19 cellular contexts compared by ENCODE assay signal in the genomic region with DNA sequence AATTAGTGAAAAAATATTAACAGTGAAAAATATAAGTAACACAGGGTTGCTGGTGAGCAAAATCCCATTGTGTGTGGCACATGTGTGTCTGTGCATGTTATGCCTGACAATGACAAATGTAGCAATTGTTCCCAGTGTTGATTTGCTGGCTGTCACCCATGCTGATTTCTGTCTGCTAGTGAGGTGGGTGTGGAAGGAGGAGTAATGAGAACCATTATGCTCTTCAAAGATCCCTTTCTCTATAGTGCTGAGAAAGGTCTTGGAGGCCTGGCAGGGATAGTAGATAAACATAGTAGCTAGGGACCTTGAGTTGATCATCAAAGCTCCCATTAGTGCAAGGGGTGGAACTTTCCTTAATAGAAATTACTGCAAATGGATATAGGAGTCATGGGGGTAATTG.
DNase-seq lines count a peak whose midpoint lies in the region; TF ChIP-seq lines count a peak whose summit lies in the region.
"Had no signal": no experiment of that assay in that cellular context is flagged by ENCODE, and none has a peak within 500 bp of the region (broad histone marks: within the 10 kb centered on the region; RNA-seq: fewer than 3 reads in every experiment).

No MANE protein-coding gene starts in this region.

- DNase-seq in NCI-H1436 treated with DMSO at 0.1 percent for 48 hours (lab: John Stamatoyannopoulos, UW) (peak; percentile 34), NCI-H2227 treated with DMSO at 0.1 percent for 48 hours (lab: John Stamatoyannopoulos, UW) (peak; percentile 78), NCI-H748 treated with DMSO at 0.1 percent for 48 hours (lab: John Stamatoyannopoulos, UW) (peak; percentile 38), MV-4-11 (lab: John Stamatoyannopoulos, UW) (no peak), MM.1S (no peak), epidermal melanocyte (ENCODE audit: insufficient read length, low spot score) (no peak)
- DNase-seq: C1 segment of cervical spinal cord; Caco-2; CD4-positive, CD25-positive, alpha-beta regulatory T cell; CD8-positive, alpha-beta T cell; DMS 273 treated with DMSO at 0.1 percent for 48 hours; DMS79; EL; GDM1; GM23248; H7; HCEC 1CT had no signal

- H2AFZ ChIP-seq in neural cell (ENCODE audit: low read depth, low read length) (peak overlapping the region; percentile 7), MM.1S (ENCODE audit: low read length) (no peak overlapping the region)
- H2AFZ ChIP-seq: GM23248 had no signal

- TF ChIP-seq CTCF in neural cell (IDR thresholded peaks at IDR 0.05; ENCODE audit: poor library complexity, severe bottlenecking) (no peak), MM.1S (IDR thresholded peaks at IDR 0.05; ENCODE audit: low read length) (no peak)

- H3K36me3 ChIP-seq in neural cell (ENCODE audit: insufficient read depth, low read length) (no peaks in the 10 kb centered on the region), MM.1S (replicated peaks; ENCODE audit: insufficient read depth, low read length) (no peaks in the 10 kb centered on the region)

- no peak for TF ChIP-seq RAD21 in neural cell (conservative IDR thresholded peaks at IDR 0.05)

- H3K9me2 ChIP-seq in neural cell (ENCODE audit: insufficient read depth, low read length) (no peaks in the 10 kb centered on the region), MM.1S (replicated peaks; ENCODE audit: insufficient read depth, low read length) (no peaks in the 10 kb centered on the region)

- no peaks in the 10 kb centered on the region for H3K4me1 ChIP-seq in MM.1S (ENCODE audit: low read length)
- H3K4me1 ChIP-seq: Caco-2 had no signal

- H3K9me3 ChIP-seq in neural cell (ENCODE audit: low read length) (no peaks in the 10 kb centered on the region), MM.1S (replicated peaks; ENCODE audit: insufficient read depth, low read length) (no peaks in the 10 kb centered on the region)
- H3K9me3 ChIP-seq: Caco-2 had no signal

- no peak overlapping the region for H3K4me2 ChIP-seq in neural cell (ENCODE audit: low read length)
- no peak overlapping the region for H3K4me2 ChIP-seq in MM.1S (ENCODE audit: low read depth, low read length)

- no peaks in the 10 kb centered on the region for H3F3A ChIP-seq in neural cell (ENCODE audit: insufficient read depth, low read length, poor library complexity, severe bottlenecking)
- H3F3A ChIP-seq in MM.1S (ENCODE audit: insufficient read depth, low read length) = no peaks in the 10 kb centered on the region

- H3K79me2 ChIP-seq in neural cell (replicated peaks; ENCODE audit: insufficient read depth, low read length) (no peaks in the 10 kb centered on the region), MM.1S (ENCODE audit: low read length) (no peaks in the 10 kb centered on the region)

- peak overlapping the region; percentile 29 for H3K9ac ChIP-seq in neural cell (ENCODE audit: low read length)
- H3K9ac ChIP-seq in MM.1S (ENCODE audit: low read length) = no peak overlapping the region
- H3K9ac ChIP-seq: GM23248 had no signal

- H3K27me3 ChIP-seq in neural cell (ENCODE audit: insufficient read depth, low read depth, low read length) (no peaks in the 10 kb centered on the region), MM.1S (replicated peaks; ENCODE audit: insufficient read depth, low read length) (no peaks in the 10 kb centered on the region)

- H3K4me3 ChIP-seq in neural cell (ENCODE audit: low read length) = no peak overlapping the region
- H3K4me3 ChIP-seq in MM.1S (ENCODE audit: low read length) = no peak overlapping the region
- H3K4me3 ChIP-seq: GM12878, GM23248 had no signal

- TF ChIP-seq EP300 in neural cell (conservative IDR thresholded peaks at IDR 0.05; ENCODE audit: poor library complexity, severe bottlenecking) = peak; percentile 30

- H3K27ac ChIP-seq in neural cell (ENCODE audit: low read length) (peak overlapping the region; percentile 92), MM.1S (ENCODE audit: low read length) (no peak overlapping the region)
- H3K27ac ChIP-seq: GM23248 had no signal

- H4K20me1 ChIP-seq in neural cell (ENCODE audit: insufficient read depth) (no peaks in the 10 kb centered on the region), MM.1S (ENCODE audit: insufficient read depth, low read length) (no peaks in the 10 kb centered on the region)

TF ChIP-seq in neural cell, 6 proteins besides CTCF, POLR2A, EP300 and RAD21:
- TF ChIP-seq, protein P1, sequence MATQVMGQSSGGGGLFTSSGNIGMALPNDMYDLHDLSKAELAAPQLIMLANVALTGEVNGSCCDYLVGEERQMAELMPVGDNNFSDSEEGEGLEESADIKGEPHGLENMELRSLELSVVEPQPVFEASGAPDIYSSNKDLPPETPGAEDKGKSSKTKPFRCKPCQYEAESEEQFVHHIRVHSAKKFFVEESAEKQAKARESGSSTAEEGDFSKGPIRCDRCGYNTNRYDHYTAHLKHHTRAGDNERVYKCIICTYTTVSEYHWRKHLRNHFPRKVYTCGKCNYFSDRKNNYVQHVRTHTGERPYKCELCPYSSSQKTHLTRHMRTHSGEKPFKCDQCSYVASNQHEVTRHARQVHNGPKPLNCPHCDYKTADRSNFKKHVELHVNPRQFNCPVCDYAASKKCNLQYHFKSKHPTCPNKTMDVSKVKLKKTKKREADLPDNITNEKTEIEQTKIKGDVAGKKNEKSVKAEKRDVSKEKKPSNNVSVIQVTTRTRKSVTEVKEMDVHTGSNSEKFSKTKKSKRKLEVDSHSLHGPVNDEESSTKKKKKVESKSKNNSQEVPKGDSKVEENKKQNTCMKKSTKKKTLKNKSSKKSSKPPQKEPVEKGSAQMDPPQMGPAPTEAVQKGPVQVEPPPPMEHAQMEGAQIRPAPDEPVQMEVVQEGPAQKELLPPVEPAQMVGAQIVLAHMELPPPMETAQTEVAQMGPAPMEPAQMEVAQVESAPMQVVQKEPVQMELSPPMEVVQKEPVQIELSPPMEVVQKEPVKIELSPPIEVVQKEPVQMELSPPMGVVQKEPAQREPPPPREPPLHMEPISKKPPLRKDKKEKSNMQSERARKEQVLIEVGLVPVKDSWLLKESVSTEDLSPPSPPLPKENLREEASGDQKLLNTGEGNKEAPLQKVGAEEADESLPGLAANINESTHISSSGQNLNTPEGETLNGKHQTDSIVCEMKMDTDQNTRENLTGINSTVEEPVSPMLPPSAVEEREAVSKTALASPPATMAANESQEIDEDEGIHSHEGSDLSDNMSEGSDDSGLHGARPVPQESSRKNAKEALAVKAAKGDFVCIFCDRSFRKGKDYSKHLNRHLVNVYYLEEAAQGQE (IDR thresholded peaks at IDR 0.05; ENCODE audit: borderline replicate concordance) = no peak
- peak; percentile 25 for TF ChIP-seq POLR2AphosphoS5 (IDR thresholded peaks at IDR 0.05)

Comparison
In these comparisons a context has a peak if more than half of its experiments do, and no peak if none do; other contexts are left out.
1. DNase-seq: peak in NCI-H1436 treated with DMSO at 0.1 percent for 48 hours (single experiment), NCI-H2227 treated with DMSO at 0.1 percent for 48 hours (single experiment) and NCI-H748 treated with DMSO at 0.1 percent for 48 hours (single experiment); none in MV-4-11 (single experiment), MM.1S (single experiment) and epidermal melanocyte (single experiment).